Comparison of ENCODE assay signal across 22 cellular contexts in the genomic region with DNA sequence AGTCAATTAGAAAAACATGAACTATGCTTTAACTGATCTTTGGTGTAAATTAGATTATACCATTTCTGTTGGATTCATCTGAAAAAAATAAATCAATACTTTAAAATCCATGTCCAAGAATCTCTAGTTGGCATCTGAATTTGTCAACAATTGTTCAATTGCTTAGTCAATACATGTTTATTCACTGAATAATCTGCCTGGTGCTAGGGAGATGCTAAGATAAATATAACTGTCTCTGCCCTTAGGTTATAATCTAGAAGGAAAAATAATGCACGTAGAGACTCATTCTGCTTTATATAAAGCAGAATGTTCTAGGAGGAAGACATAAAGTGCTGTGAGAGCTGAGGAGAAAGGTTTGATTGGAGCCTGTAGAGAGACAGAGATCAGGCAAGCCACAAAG.
"Had no signal": no experiment of that assay in that cellular context is flagged by ENCODE, and none has a peak within 500 bp of the region (broad histone marks: within the 10 kb centered on the region; RNA-seq: fewer than 3 reads in every experiment).

No MANE protein-coding gene starts in this region.

- H3K4me1 ChIP-seq: foreskin keratinocyte, left ventricle myocardium inferior, prostate gland, thyroid gland had no signal

- DNase-seq: activated B cell treated with CpG ODN at 0.5 μM for 24 hours; activated CD4-positive, alpha-beta T cell treated with anti-CD3 and anti-CD28 coated beads for 36 hours; activated CD4-positive, alpha-beta T cell treated with anti-CD3 and anti-CD28 coated beads, Interleukin-2, amount 50 U/mL, for 4 hours; activated effector memory CD4-positive, alpha-beta T cell treated with Interleukin-2 at 50 U/mL for 16 hours; activated naive CD4-positive, alpha-beta T cell treated with anti-CD3 and anti-CD28 coated beads, Interleukin-2, amount 10 ng/mL, durations not matched to agents 7 days and 5 days; activated T-cell treated with anti-CD3 and anti-CD28 coated beads, Interleukin-2, amount 50 U/mL, for 72 hours; effector CD4-positive, alpha-beta T cell; erythroblast; foreskin keratinocyte; immature natural killer cell; left ventricle myocardium inferior; midbrain; natural killer cell; ovary; stimulated activated CD4-positive, alpha-beta T cell treated with anti-CD3 and anti-CD28 coated beads, Interleukin-12 subunit alpha, Interleukin-12 subunit beta, amount 100 ng/mL, for 4 hours; stimulated activated CD4-positive, alpha-beta T cell treated with anti-CD3 and anti-CD28 coated beads, Interleukin-4, amount 100 ng/mL, for 4 hours; substantia nigra; T1000; thyroid gland had no signal

- H2AFZ ChIP-seq: hepatocyte had no signal

- ATAC-seq: activated CD4-positive, alpha-beta T cell treated with anti-CD3 and anti-CD28 coated beads for 36 hours; activated T-cell treated with anti-CD3 and anti-CD28 coated beads, Interleukin-2, amount 50 U/mL, for 72 hours; foreskin keratinocyte; natural killer cell had no signal

- H3K4me2 ChIP-seq: hepatocyte had no signal

- H3K79me2 ChIP-seq: hepatocyte had no signal

- H3K36me3 ChIP-seq: left ventricle myocardium inferior, ovary, prostate gland, thyroid gland had no signal

- H3K9me3 ChIP-seq: left ventricle myocardium inferior, ovary, prostate gland, thyroid gland had no signal

- H3K27ac ChIP-seq: foreskin keratinocyte, hepatocyte, left ventricle myocardium inferior, ovary, prostate gland, thyroid gland had no signal

- H3K4me3 ChIP-seq: hepatocyte, left ventricle myocardium inferior, ovary, prostate gland, thyroid gland had no signal

- FAIRE-seq: endometrium had no signal

- H3K27me3 ChIP-seq: foreskin keratinocyte, hepatocyte, ovary, thyroid gland had no signal
